29 cellular contexts compared by ENCODE assay signal in the genomic region with DNA sequence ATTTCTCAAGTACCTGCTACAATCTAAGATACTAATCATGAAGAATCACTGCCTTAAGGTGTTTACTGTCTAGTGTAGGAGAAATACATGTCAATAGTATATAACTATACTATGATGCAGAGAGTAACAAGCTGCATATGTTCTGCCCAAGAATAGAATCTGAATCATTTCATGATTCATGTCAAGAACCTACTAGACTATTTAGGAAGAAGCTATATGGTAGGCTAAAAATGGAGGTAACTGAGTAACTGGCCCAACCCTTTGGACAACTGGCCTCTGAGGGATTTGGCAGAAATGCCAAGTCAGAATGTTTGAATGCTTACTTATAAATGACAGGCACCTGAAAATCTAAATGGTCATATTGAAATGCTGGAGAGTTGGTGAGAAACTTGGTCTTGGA. TPM values are rescaled to one million over a fixed set of nuclear protein-coding genes. Genes with fewer than 3 reads are reported as not detected.
"Had no signal": no experiment of that assay in that cellular context is flagged by ENCODE, and none has a peak within 500 bp of the region (broad histone marks: within the 10 kb centered on the region; RNA-seq: fewer than 3 reads in every experiment).

No MANE protein-coding gene starts in this region.

- DNase-seq: activated CD4-positive, alpha-beta T cell treated with anti-CD3 and anti-CD28 coated beads, Interleukin-2, amount 10 ng/mL, durations not matched to agents 24 days and 14 days; activated CD4-positive, alpha-beta T cell treated with anti-CD3 and anti-CD28 coated beads, Interleukin-2, amount 50 U/mL, for 4 hours; activated CD8-positive, alpha-beta T cell treated with anti-CD3 and anti-CD28 coated beads for 36 hours; activated gamma-delta T cell; activated naive CD4-positive, alpha-beta T cell treated with Interleukin-2 at 50 U/mL for 16 hours; activated naive CD8-positive, alpha-beta T cell treated with anti-CD3 and anti-CD28 coated beads, Interleukin-2, amount 10 ng/mL, durations not matched to agents 7 days and 5 days; activated T-cell treated with anti-CD3 and anti-CD28 coated beads, Interleukin-2, amount 50 U/mL, for 24 hours; amygdala; caudate nucleus; Karpas-422; KBM-7; MG63; NCI-H1048; NCI-H1105 treated with DMSO at 0.1 percent for 48 hours; NCI-H1436; NCI-H1694; NCI-H1930; NCI-H2081 treated with DMSO at 0.1 percent for 48 hours; NCI-H345; NCI-H526; NCI-H748 treated with DMSO at 0.1 percent for 48 hours; NK-92 treated with Interleukin-12 subunit alpha and Interleukin-12 subunit beta, amount 100 ng/mL, for 24 hours; Right ventricle myocardium superior; SW 1271; T1000 had no signal

- H3K4me3 ChIP-seq: ascending aorta, MG63, PC-9 had no signal

- H3K36me3 ChIP-seq: ascending aorta, MG63 had no signal

- H3K27me3 ChIP-seq: ascending aorta, MG63 had no signal

- ATAC-seq: activated CD8-positive, alpha-beta T cell treated with anti-CD3 and anti-CD28 coated beads for 36 hours had no signal

- H3K27ac ChIP-seq: ascending aorta, PC-9, RWPE1 had no signal

- H3K4me1 ChIP-seq: ascending aorta had no signal

- H3K9me3 ChIP-seq: ascending aorta, MG63 had no signal

RNA-seq across cellular contexts. Expression of a gene that starts 59.9 kb away (rescaled TPM):
- total RNA-seq: T-helper 2 cell treated with Interferon-gamma antibody and Interleukin-4, amounts not matched to agents 100 ng/mL and 5 ng/mL, for 36 hours had no signal
